In genomic region chr11:63915961-63916836, GRCh38 we compare ENCODE assay signal across 1 cellular context.
TF ChIP-seq lines count a peak whose summit lies in the region.

No MANE protein-coding gene starts in this region.

TF ChIP-seq in WTC11, 78 proteins besides CTCF, POLR2A, EP300 and RAD21 (continued from another document and continues in another):
- TF ChIP-seq STAT6 (CRISPR knock-in tag; conservative IDR thresholded peaks at IDR 0.05; ENCODE audit: low read depth) (no peak), OVOL2 (CRISPR knock-in tag; IDR thresholded peaks at IDR 0.05; ENCODE audit: borderline replicate concordance) (no peak), ZBTB21 (CRISPR knock-in tag; IDR thresholded peaks at IDR 0.05; ENCODE audit: borderline replicate concordance) (0 out of 2 replicates have a peak, but pooled peaks have one; percentile 19), JAZF1 (CRISPR knock-in tag; IDR thresholded peaks at IDR 0.05) (no peak), ELF4 (CRISPR knock-in tag; IDR thresholded peaks at IDR 0.05; ENCODE audit: low read depth) (no peak), FOXK1 (CRISPR knock-in tag; IDR thresholded peaks at IDR 0.05) (no peak), ZNF423 (CRISPR knock-in tag; IDR thresholded peaks at IDR 0.05) (no peak), E2F4 (CRISPR knock-in tag; IDR thresholded peaks at IDR 0.05; ENCODE audit: borderline replicate concordance, low read depth) (no peak), IRF1 (CRISPR knock-in tag; IDR thresholded peaks at IDR 0.05) (no peak), SP1 (CRISPR knock-in tag; conservative IDR thresholded peaks at IDR 0.05) (peak; percentile 39; the same call in 1 of the 2 replicates), ATF1 (CRISPR knock-in tag; IDR thresholded peaks at IDR 0.05) (no peak), ZNF671 (CRISPR knock-in tag; IDR thresholded peaks at IDR 0.05) (no peak), SOX15 (CRISPR knock-in tag; IDR thresholded peaks at IDR 0.05) (no peak), NFATC4 (CRISPR knock-in tag; IDR thresholded peaks at IDR 0.05) (no peak), MLX (CRISPR knock-in tag; IDR thresholded peaks at IDR 0.05) (0 out of 2 replicates have a peak, but pooled peaks have one; percentile 48), SMAD3 (CRISPR knock-in tag; IDR thresholded peaks at IDR 0.05; ENCODE audit: borderline replicate concordance) (0 out of 2 replicates have a peak, but pooled peaks have one; percentile 18), IRF2 (CRISPR knock-in tag; IDR thresholded peaks at IDR 0.05; ENCODE audit: borderline replicate concordance, low read depth) (no peak), NFE2L1 (CRISPR knock-in tag; IDR thresholded peaks at IDR 0.05) (0 out of 2 replicates have a peak, but pooled peaks have one; percentile 24), ZNF263 (CRISPR knock-in tag; IDR thresholded peaks at IDR 0.05; ENCODE audit: low read depth) (no peak), GTF2I (CRISPR knock-in tag; conservative IDR thresholded peaks at IDR 0.05) (no peak), PREB (CRISPR knock-in tag; IDR thresholded peaks at IDR 0.05; ENCODE audit: borderline replicate concordance) (no peak), ZNF219 (CRISPR knock-in tag; IDR thresholded peaks at IDR 0.05; ENCODE audit: borderline replicate concordance) (no peak), FOXP4 (CRISPR knock-in tag; IDR thresholded peaks at IDR 0.05) (no peak; the same call in 1 of the 2 replicates), CBFB (CRISPR knock-in tag; IDR thresholded peaks at IDR 0.05; ENCODE audit: low read depth) (no peak), GRHL2 (CRISPR knock-in tag; IDR thresholded peaks at IDR 0.05; ENCODE audit: insufficient replicate concordance, severe bottlenecking) (no peak), CREM (CRISPR knock-in tag; IDR thresholded peaks at IDR 0.05) (no peak), PRRX2 (CRISPR knock-in tag; IDR thresholded peaks at IDR 0.05) (no peak), NFYB (CRISPR knock-in tag; conservative IDR thresholded peaks at IDR 0.05; ENCODE audit: low read depth) (no peak), ZNF512 (CRISPR knock-in tag; IDR thresholded peaks at IDR 0.05; ENCODE audit: borderline replicate concordance) (no peak), FOXP1 (CRISPR knock-in tag; IDR thresholded peaks at IDR 0.05; ENCODE audit: borderline replicate concordance) (peak; percentile 60; the same call in 1 of the 2 replicates), ZNF317 (CRISPR knock-in tag; IDR thresholded peaks at IDR 0.05; ENCODE audit: borderline replicate concordance, low read depth) (no peak)
- TF ChIP-seq, protein P1, sequence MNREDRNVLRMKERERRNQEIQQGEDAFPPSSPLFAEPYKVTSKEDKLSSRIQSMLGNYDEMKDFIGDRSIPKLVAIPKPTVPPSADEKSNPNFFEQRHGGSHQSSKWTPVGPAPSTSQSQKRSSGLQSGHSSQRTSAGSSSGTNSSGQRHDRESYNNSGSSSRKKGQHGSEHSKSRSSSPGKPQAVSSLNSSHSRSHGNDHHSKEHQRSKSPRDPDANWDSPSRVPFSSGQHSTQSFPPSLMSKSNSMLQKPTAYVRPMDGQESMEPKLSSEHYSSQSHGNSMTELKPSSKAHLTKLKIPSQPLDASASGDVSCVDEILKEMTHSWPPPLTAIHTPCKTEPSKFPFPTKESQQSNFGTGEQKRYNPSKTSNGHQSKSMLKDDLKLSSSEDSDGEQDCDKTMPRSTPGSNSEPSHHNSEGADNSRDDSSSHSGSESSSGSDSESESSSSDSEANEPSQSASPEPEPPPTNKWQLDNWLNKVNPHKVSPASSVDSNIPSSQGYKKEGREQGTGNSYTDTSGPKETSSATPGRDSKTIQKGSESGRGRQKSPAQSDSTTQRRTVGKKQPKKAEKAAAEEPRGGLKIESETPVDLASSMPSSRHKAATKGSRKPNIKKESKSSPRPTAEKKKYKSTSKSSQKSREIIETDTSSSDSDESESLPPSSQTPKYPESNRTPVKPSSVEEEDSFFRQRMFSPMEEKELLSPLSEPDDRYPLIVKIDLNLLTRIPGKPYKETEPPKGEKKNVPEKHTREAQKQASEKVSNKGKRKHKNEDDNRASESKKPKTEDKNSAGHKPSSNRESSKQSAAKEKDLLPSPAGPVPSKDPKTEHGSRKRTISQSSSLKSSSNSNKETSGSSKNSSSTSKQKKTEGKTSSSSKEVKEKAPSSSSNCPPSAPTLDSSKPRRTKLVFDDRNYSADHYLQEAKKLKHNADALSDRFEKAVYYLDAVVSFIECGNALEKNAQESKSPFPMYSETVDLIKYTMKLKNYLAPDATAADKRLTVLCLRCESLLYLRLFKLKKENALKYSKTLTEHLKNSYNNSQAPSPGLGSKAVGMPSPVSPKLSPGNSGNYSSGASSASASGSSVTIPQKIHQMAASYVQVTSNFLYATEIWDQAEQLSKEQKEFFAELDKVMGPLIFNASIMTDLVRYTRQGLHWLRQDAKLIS (CRISPR knock-in tag; IDR thresholded peaks at IDR 0.05; ENCODE audit: borderline replicate concordance) = no peak
- TF ChIP-seq, protein P2, sequence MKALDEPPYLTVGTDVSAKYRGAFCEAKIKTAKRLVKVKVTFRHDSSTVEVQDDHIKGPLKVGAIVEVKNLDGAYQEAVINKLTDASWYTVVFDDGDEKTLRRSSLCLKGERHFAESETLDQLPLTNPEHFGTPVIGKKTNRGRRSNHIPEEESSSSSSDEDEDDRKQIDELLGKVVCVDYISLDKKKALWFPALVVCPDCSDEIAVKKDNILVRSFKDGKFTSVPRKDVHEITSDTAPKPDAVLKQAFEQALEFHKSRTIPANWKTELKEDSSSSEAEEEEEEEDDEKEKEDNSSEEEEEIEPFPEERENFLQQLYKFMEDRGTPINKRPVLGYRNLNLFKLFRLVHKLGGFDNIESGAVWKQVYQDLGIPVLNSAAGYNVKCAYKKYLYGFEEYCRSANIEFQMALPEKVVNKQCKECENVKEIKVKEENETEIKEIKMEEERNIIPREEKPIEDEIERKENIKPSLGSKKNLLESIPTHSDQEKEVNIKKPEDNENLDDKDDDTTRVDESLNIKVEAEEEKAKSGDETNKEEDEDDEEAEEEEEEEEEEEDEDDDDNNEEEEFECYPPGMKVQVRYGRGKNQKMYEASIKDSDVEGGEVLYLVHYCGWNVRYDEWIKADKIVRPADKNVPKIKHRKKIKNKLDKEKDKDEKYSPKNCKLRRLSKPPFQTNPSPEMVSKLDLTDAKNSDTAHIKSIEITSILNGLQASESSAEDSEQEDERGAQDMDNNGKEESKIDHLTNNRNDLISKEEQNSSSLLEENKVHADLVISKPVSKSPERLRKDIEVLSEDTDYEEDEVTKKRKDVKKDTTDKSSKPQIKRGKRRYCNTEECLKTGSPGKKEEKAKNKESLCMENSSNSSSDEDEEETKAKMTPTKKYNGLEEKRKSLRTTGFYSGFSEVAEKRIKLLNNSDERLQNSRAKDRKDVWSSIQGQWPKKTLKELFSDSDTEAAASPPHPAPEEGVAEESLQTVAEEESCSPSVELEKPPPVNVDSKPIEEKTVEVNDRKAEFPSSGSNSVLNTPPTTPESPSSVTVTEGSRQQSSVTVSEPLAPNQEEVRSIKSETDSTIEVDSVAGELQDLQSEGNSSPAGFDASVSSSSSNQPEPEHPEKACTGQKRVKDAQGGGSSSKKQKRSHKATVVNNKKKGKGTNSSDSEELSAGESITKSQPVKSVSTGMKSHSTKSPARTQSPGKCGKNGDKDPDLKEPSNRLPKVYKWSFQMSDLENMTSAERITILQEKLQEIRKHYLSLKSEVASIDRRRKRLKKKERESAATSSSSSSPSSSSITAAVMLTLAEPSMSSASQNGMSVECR (CRISPR knock-in tag; IDR thresholded peaks at IDR 0.05; ENCODE audit: borderline replicate concordance) = peak; percentile 65; the same call in 1 of the 2 replicates
- TF ChIP-seq, protein P3, sequence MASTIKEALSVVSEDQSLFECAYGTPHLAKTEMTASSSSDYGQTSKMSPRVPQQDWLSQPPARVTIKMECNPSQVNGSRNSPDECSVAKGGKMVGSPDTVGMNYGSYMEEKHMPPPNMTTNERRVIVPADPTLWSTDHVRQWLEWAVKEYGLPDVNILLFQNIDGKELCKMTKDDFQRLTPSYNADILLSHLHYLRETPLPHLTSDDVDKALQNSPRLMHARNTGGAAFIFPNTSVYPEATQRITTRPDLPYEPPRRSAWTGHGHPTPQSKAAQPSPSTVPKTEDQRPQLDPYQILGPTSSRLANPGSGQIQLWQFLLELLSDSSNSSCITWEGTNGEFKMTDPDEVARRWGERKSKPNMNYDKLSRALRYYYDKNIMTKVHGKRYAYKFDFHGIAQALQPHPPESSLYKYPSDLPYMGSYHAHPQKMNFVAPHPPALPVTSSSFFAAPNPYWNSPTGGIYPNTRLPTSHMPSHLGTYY (CRISPR knock-in tag; IDR thresholded peaks at IDR 0.05) = no peak
- TF ChIP-seq, protein P4, sequence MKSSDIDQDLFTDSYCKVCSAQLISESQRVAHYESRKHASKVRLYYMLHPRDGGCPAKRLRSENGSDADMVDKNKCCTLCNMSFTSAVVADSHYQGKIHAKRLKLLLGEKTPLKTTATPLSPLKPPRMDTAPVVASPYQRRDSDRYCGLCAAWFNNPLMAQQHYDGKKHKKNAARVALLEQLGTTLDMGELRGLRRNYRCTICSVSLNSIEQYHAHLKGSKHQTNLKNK (CRISPR knock-in tag; IDR thresholded peaks at IDR 0.05) = no peak
